ENCODE assay signal across 20 cellular contexts in genomic region chr22:22906907-22907550, GRCh38. TPM values are rescaled to one million over a fixed set of nuclear protein-coding genes. Genes with fewer than 3 reads are reported as not detected.
DNase-seq lines count a peak whose midpoint lies in the region; ATAC-seq and TF ChIP-seq lines count a peak whose summit lies in the region.
"Had no signal": no experiment of that assay in that cellular context is flagged by ENCODE, and none has a peak within 500 bp of the region (broad histone marks: within the 10 kb centered on the region; RNA-seq: fewer than 3 reads in every experiment).

No MANE protein-coding gene starts in this region.

- H3K27me3 ChIP-seq in OCI-LY1 (ENCODE audit: insufficient read depth, low read length): no peaks in the 10 kb centered on the region

- no peaks in the 10 kb centered on the region for H3K9me2 ChIP-seq in OCI-LY1 (ENCODE audit: low read depth, low read length)

- H3K9ac ChIP-seq in OCI-LY1 (ENCODE audit: low read length): peak overlapping the region; percentile 40; the same call in 1 of the 2 replicates
- H3K9ac ChIP-seq: GM23248 had no signal

- H3K4me1 ChIP-seq in OCI-LY1 (ENCODE audit: insufficient read depth, low read length, severe bottlenecking): peaks cover 88% of the 10 kb centered on the region
- H3K4me1 ChIP-seq: HAP-1 had no signal

- ATAC-seq in memory B cell (ENCODE audit: low read depth) (no peak), HG02610 (IDR thresholded peaks at IDR 0.05; ENCODE audit: unreplicated experiment) (no peak)
- ATAC-seq in stimulated activated naive B cell treated with anti-CD40 and anti-IgM and Interleukin-4, amounts not matched to agents 10 μg/mL and 1 μg/mL and 100 μg/mL, for 72 hours (replicated peaks): no peak
- ATAC-seq in activated naive CD4-positive, alpha-beta T cell treated with anti-CD3 and anti-CD28 coated beads, Interleukin-2, amount 50 U/mL, for 72 hours: no peak
- ATAC-seq: PC-3, SK-N-SH treated with all-trans-retinoic acid at 6 μM for 48 hours had no signal

- DNase-seq in memory B cell (ENCODE audit: low spot score in 2 of 2) (no peak), NK-92 (lab: John Stamatoyannopoulos, UW; ENCODE audit: unreplicated experiment) (no peak)
- DNase-seq in stimulated activated naive B cell treated with anti-CD40 and anti-IgM and Interleukin-4, amounts not matched to agents 10 μg/mL and 1 μg/mL and 100 μg/mL, for 72 hours: no peak
- DNase-seq in activated naive CD4-positive, alpha-beta T cell treated with anti-CD3 and anti-CD28 coated beads, Interleukin-2, amount 50 U/mL, for 72 hours (ENCODE audit: low spot score in 2 of 2): no peak
- DNase-seq: C1 segment of cervical spinal cord, DMS79, GM23248, KG1, NCI-H1694 treated with DMSO at 0.1 percent for 48 hours, NCI-H774, PC-3, SIG-M5 had no signal

- H4K20me1 ChIP-seq in OCI-LY1 (ENCODE audit: insufficient read depth, low read length): no peaks in the 10 kb centered on the region

- H3F3A ChIP-seq in OCI-LY1 (ENCODE audit: insufficient read depth, low read length): 0 out of 2 replicates have a peak, but pooled peaks cover 6% of the 10 kb centered on the region

- H2AFZ ChIP-seq in OCI-LY1 (ENCODE audit: low read length): no peak overlapping the region
- H2AFZ ChIP-seq: GM23248 had no signal

- peaks cover 6% of the 10 kb centered on the region for H3K36me3 Mint-ChIP-seq in memory B cell
- H3K36me3 Mint-ChIP-seq in stimulated activated naive B cell treated with anti-CD40 and anti-IgM and Interleukin-4, amounts not matched to agents 10 μg/mL and 1 μg/mL and 100 μg/mL, for 72 hours: peaks cover 15 to 21% of the 10 kb centered on the region in 2 donors
- H3K36me3 Mint-ChIP-seq in activated naive CD4-positive, alpha-beta T cell treated with anti-CD3 and anti-CD28 coated beads, Interleukin-2, amount 50 U/mL, for 72 hours: no peaks in the 10 kb centered on the region

- H3K27ac ChIP-seq in OCI-LY1 (ENCODE audit: low read depth, low read length, poor library complexity, severe bottlenecking): peak overlapping the region; percentile 99
- H3K27ac ChIP-seq: GM23248, RWPE1 had no signal

- no peak for TF ChIP-seq CTCF in OCI-LY1 (IDR thresholded peaks at IDR 0.05; ENCODE audit: low read length)

- H3K4me3 Mint-ChIP-seq in memory B cell: peak overlapping the region; percentile 82
- H3K4me3 Mint-ChIP-seq in stimulated activated naive B cell treated with anti-CD40 and anti-IgM and Interleukin-4, amounts not matched to agents 10 μg/mL and 1 μg/mL and 100 μg/mL, for 72 hours: peak overlapping the region; percentile 78 to 82

- peak overlapping the region; percentile 0 for H3K4me3 ChIP-seq in OCI-LY1 (ENCODE audit: low read depth, low read length, poor library complexity, severe bottlenecking)
- H3K4me3 ChIP-seq: GM23248, HAP-1 had no signal

- H3K36me3 ChIP-seq in OCI-LY1 (ENCODE audit: insufficient read depth, low read length): peaks cover 1% of the 10 kb centered on the region; the same call in 1 of the 2 replicates
- H3K36me3 ChIP-seq: HAP-1 had no signal

- no peaks in the 10 kb centered on the region for H3K79me2 ChIP-seq in OCI-LY1 (ENCODE audit: insufficient read depth, low read length)

- H3K27ac Mint-ChIP-seq in memory B cell: peak overlapping the region; percentile 91
- peak overlapping the region; percentile 93 for H3K27ac Mint-ChIP-seq in stimulated activated naive B cell treated with anti-CD40 and anti-IgM and Interleukin-4, amounts not matched to agents 10 μg/mL and 1 μg/mL and 100 μg/mL, for 72 hours
- H3K27ac Mint-ChIP-seq in activated naive CD4-positive, alpha-beta T cell treated with anti-CD3 and anti-CD28 coated beads, Interleukin-2, amount 50 U/mL, for 72 hours: no peak overlapping the region

- no peaks in the 10 kb centered on the region for H3K9me3 ChIP-seq in OCI-LY1 (ENCODE audit: low read length)
- H3K9me3 ChIP-seq: HAP-1 had no signal

- TF ChIP-seq POLR2A in GM18526 (IDR thresholded peaks at IDR 0.05; ENCODE audit: extremely low read depth, insufficient read length): peak; percentile 87

- peaks cover 61% of the 10 kb centered on the region for H3K4me1 Mint-ChIP-seq in memory B cell
- peaks cover 73 to 89% of the 10 kb centered on the region in 2 donors for H3K4me1 Mint-ChIP-seq in stimulated activated naive B cell treated with anti-CD40 and anti-IgM and Interleukin-4, amounts not matched to agents 10 μg/mL and 1 μg/mL and 100 μg/mL, for 72 hours

- no peaks in the 10 kb centered on the region for H3K9me3 Mint-ChIP-seq in memory B cell
- H3K9me3 Mint-ChIP-seq in stimulated activated naive B cell treated with anti-CD40 and anti-IgM and Interleukin-4, amounts not matched to agents 10 μg/mL and 1 μg/mL and 100 μg/mL, for 72 hours: no peaks in the 10 kb centered on the region
- no peaks in the 10 kb centered on the region for H3K9me3 Mint-ChIP-seq in activated naive CD4-positive, alpha-beta T cell treated with anti-CD3 and anti-CD28 coated beads, Interleukin-2, amount 50 U/mL, for 72 hours

- H3K27me3 Mint-ChIP-seq in memory B cell: no peaks in the 10 kb centered on the region
- H3K27me3 Mint-ChIP-seq in stimulated activated naive B cell treated with anti-CD40 and anti-IgM and Interleukin-4, amounts not matched to agents 10 μg/mL and 1 μg/mL and 100 μg/mL, for 72 hours: no peaks in the 10 kb centered on the region

- H3K4me2 ChIP-seq in OCI-LY1 (ENCODE audit: low read length): peak overlapping the region; percentile 0; the same call in 1 of the 2 replicates

RNA-seq across cellular contexts. Expression of gene IGLL5, which starts 19.4 kb away (rescaled TPM):
- not detected for total RNA-seq in activated naive CD4-positive, alpha-beta T cell treated with anti-CD3 and anti-CD28 coated beads, Interleukin-2, amount 50 U/mL, for 72 hours
- total RNA-seq: A673, GM23248, NCI-H460, PC-3 had no signal

Comparison
In these comparisons a context has a peak if more than half of its experiments do, and no peak if none do; other contexts are left out.
1. H3K27ac Mint-ChIP-seq: peak in memory B cell (single experiment) and stimulated activated naive B cell treated with anti-CD40 and anti-IgM and Interleukin-4, amounts not matched to agents 10 μg/mL and 1 μg/mL and 100 μg/mL, for 72 hours (single experiment); none in activated naive CD4-positive, alpha-beta T cell treated with anti-CD3 and anti-CD28 coated beads, Interleukin-2, amount 50 U/mL, for 72 hours (0 of 2).